ENCODE assay signal across 26 cellular contexts in genomic region chr16:71903608-71904007, GRCh38. TPM values are rescaled to one million over a fixed set of nuclear protein-coding genes. Genes with fewer than 3 reads are reported as not detected.
DNase-seq lines count a peak whose midpoint lies in the region; ATAC-seq, FAIRE-seq and TF ChIP-seq lines count a peak whose summit lies in the region.
"Had no signal": no experiment of that assay in that cellular context is flagged by ENCODE, and none has a peak within 500 bp of the region (broad histone marks: within the 10 kb centered on the region; RNA-seq: fewer than 3 reads in every experiment).

No MANE protein-coding gene starts in this region.

- H3K36me3 Mint-ChIP-seq in activated CD4-positive, alpha-beta T cell treated with anti-CD3 and anti-CD28 coated beads for 36 hours (ENCODE audit: low read depth): peaks cover 27% of the 10 kb centered on the region
- H3K36me3 Mint-ChIP-seq in natural killer cell treated with Interleukin-12 subunit alpha and Interleukin-12 subunit beta and Interleukin-15 and Interleukin-18, amount 100 ng/mL, for 72 hours: no peaks in the 10 kb centered on the region

- H3K27ac Mint-ChIP-seq in activated CD4-positive, alpha-beta T cell treated with anti-CD3 and anti-CD28 coated beads for 36 hours: peak overlapping the region; percentile 56
- H3K27ac Mint-ChIP-seq in natural killer cell treated with Interleukin-12 subunit alpha and Interleukin-12 subunit beta and Interleukin-15 and Interleukin-18, amount 100 ng/mL, for 72 hours: no peak overlapping the region
- H3K27ac Mint-ChIP-seq: HFFc6, neural progenitor cell had no signal

- no peak overlapping the region for H2BK12ac ChIP-seq in H1 (ENCODE audit: low read depth, low read length)

- intact Hi-C loops in activated CD4-positive, alpha-beta T cell treated with anti-CD3 and anti-CD28 coated beads for 36 hours (cut with DNase I, micrococcal nuclease): no loop called here

- H3K9me3 ChIP-seq in HEK293 (ENCODE audit: control insufficient read depth, insufficient read depth, low read depth, low read length) (no peaks in the 10 kb centered on the region), H1 (ENCODE audit: insufficient read depth in 2 of 2, low read depth in 1 of 2, low read length in 1 of 2) (no peaks in the 10 kb centered on the region)
- H3K9me3 ChIP-seq: MG63, prostate gland, upper lobe of right lung had no signal

- H4K20me1 ChIP-seq in H1 (replicated peaks in 1 of 2; ENCODE audit: control insufficient read depth in 1 of 2, insufficient read depth in 2 of 2, low read length in 2 of 2): peaks cover 31 to 35% of the 10 kb centered on the region in 2 experiments

- no peak overlapping the region for H3K23ac ChIP-seq in H1 (ENCODE audit: insufficient read length)

- H2BK5ac ChIP-seq in H1 (ENCODE audit: low read depth, low read length): no peak overlapping the region

- H3K27me3 Mint-ChIP-seq in activated CD4-positive, alpha-beta T cell treated with anti-CD3 and anti-CD28 coated beads for 36 hours: no peaks in the 10 kb centered on the region
- no peaks in the 10 kb centered on the region for H3K27me3 Mint-ChIP-seq in natural killer cell treated with Interleukin-12 subunit alpha and Interleukin-12 subunit beta and Interleukin-15 and Interleukin-18, amount 100 ng/mL, for 72 hours

- no peak overlapping the region for H3K4ac ChIP-seq in H1 (replicated peaks; ENCODE audit: insufficient read length, low read depth, low read length)

- no peak overlapping the region for H3K9ac ChIP-seq in H1 (replicated peaks in 1 of 4; ENCODE audit: extremely low read depth in 1 of 4, low read depth in 3 of 4, low read length in 3 of 4)
- H3K9ac ChIP-seq: neural progenitor cell had no signal

- no peak overlapping the region for H3K27ac ChIP-seq in HEK293 (ENCODE audit: extremely low read depth, low read depth, low read length)
- no peak overlapping the region for H3K27ac ChIP-seq in H1 (ENCODE audit: low read depth, low read length)
- H3K27ac ChIP-seq: 22Rv1, brain microvascular endothelial cell, neural progenitor cell, prostate gland, upper lobe of right lung had no signal

- no peak for FAIRE-seq in H1 (lab: Jason Lieb, UNC)
- FAIRE-seq: D721Med had no signal

- H3K27me3 ChIP-seq in H1 (replicated peaks in 1 of 4; ENCODE audit: control insufficient read depth in 3 of 4, extremely low read depth in 1 of 4, insufficient read depth in 3 of 4, low read length in 3 of 4): no peaks in the 10 kb centered on the region
- H3K27me3 ChIP-seq: brain microvascular endothelial cell, MG63, neural progenitor cell, upper lobe of right lung had no signal

- TF ChIP-seq EP300 in H1 (IDR thresholded peaks at IDR 0.05; ENCODE audit: borderline replicate concordance in 1 of 2, low read depth in 2 of 2, low read length in 2 of 2): no peak

- H3K4me3 Mint-ChIP-seq in activated CD4-positive, alpha-beta T cell treated with anti-CD3 and anti-CD28 coated beads for 36 hours: no peak overlapping the region
- peak overlapping the region; percentile 0 for H3K4me3 Mint-ChIP-seq in natural killer cell treated with Interleukin-12 subunit alpha and Interleukin-12 subunit beta and Interleukin-15 and Interleukin-18, amount 100 ng/mL, for 72 hours
- H3K4me3 Mint-ChIP-seq: HFFc6, neural progenitor cell had no signal

- H3K79me2 ChIP-seq in H1 (ENCODE audit: control insufficient read depth in 1 of 2, insufficient read depth in 2 of 2, low read length in 2 of 2): peaks cover 63 to 100% of the 10 kb centered on the region in 2 experiments

- H2BK15ac ChIP-seq in H1 (ENCODE audit: low read length): no peak overlapping the region

- H3K4me3 ChIP-seq in HEK293 (ENCODE audit: low read depth, low read length) (no peak overlapping the region), H1 (ENCODE audit: extremely low read depth in 1 of 4, insufficient read depth in 2 of 4, low read depth in 3 of 4, low read length in 4 of 4) (no peak overlapping the region)
- H3K4me3 ChIP-seq: MG63, neural progenitor cell, prostate gland, upper lobe of right lung had no signal

- no peak for TF ChIP-seq CTCF in HEK293 (tag by site-specific recombination; IDR thresholded peaks at IDR 0.05)
- no peak for TF ChIP-seq CTCF in H1 (IDR thresholded peaks at IDR 0.05; ENCODE audit: control extremely low read depth in 1 of 3, insufficient read depth in 1 of 3, low read depth in 1 of 3, low read length in 3 of 3)

- H2BK20ac ChIP-seq in H1 (ENCODE audit: low read length): no peak overlapping the region

- WGBS in H1 (ENCODE audit: extremely low coverage in 1 of 2, insufficient coverage in 1 of 2, insufficient read length in 1 of 2, insufficient replicate concordance in 2 of 2, low coverage in 1 of 2, low lambda C conversion rate in 2 of 2, missing lambda C conversion rate in 1 of 2), 2 experiments: 90% methylated on average over 2 of the region's 2 CpGs; no CpG with 5 or more reads in 1 of the 2 experiments

- H4K8ac ChIP-seq in H1 (ENCODE audit: extremely low read depth, insufficient read depth, low read length): no peak overlapping the region

- no peak overlapping the region for H3K18ac ChIP-seq in H1 (ENCODE audit: extremely low read depth, low read length)

- no peak overlapping the region for H2AFZ ChIP-seq in H1 (ENCODE audit: low read length)
- H2AFZ ChIP-seq: neural progenitor cell had no signal

- H4K91ac ChIP-seq in H1 (replicated peaks; ENCODE audit: insufficient read length, low read length): no peak overlapping the region

- no peak overlapping the region for H3K56ac ChIP-seq in H1 (replicated peaks; ENCODE audit: insufficient read length, low read depth, low read length)

- no peak overlapping the region for H3K14ac ChIP-seq in H1 (ENCODE audit: insufficient read length)

- H3K4me1 ChIP-seq in HEK293 (ENCODE audit: control insufficient read depth, insufficient read depth, low read length) (peaks cover 4% of the 10 kb centered on the region; the same call in 1 of the 2 replicates), H1 (replicated peaks in 1 of 4; ENCODE audit: control insufficient read depth in 3 of 4, insufficient read depth in 4 of 4, low read length in 3 of 4) (peaks cover 0 to 2% (median 0%) of the 10 kb centered on the region in 4 experiments; a peak in 3 of 7 replicates)
- H3K4me1 ChIP-seq: prostate gland had no signal

- H2AK5ac ChIP-seq in H1 (ENCODE audit: low read depth, low read length): 0 out of 2 replicates have a peak overlapping the region, but pooled peaks have one; percentile 28

- no peak overlapping the region for H3K4me2 ChIP-seq in H1 (ENCODE audit: insufficient read depth in 1 of 2, low read depth in 2 of 2, low read length in 2 of 2)
- H3K4me2 ChIP-seq: neural progenitor cell had no signal

- no peak for ATAC-seq in activated CD4-positive, alpha-beta T cell treated with anti-CD3 and anti-CD28 coated beads for 36 hours
- ATAC-seq in natural killer cell treated with Interleukin-12 subunit alpha and Interleukin-12 subunit beta and Interleukin-15 and Interleukin-18, amount 100 ng/mL, for 72 hours: no peak
- ATAC-seq in GM18870 (IDR thresholded peaks at IDR 0.05; ENCODE audit: unreplicated experiment): no peak
- ATAC-seq in HG02610 (IDR thresholded peaks at IDR 0.05; ENCODE audit: unreplicated experiment): no peak
- ATAC-seq: upper lobe of right lung had no signal

- no peaks in the 10 kb centered on the region for H3K23me2 ChIP-seq in H1 (ENCODE audit: low read depth, low read length)

- peaks cover 78% of the 10 kb centered on the region for H3K4me1 Mint-ChIP-seq in activated CD4-positive, alpha-beta T cell treated with anti-CD3 and anti-CD28 coated beads for 36 hours
- H3K4me1 Mint-ChIP-seq in natural killer cell treated with Interleukin-12 subunit alpha and Interleukin-12 subunit beta and Interleukin-15 and Interleukin-18, amount 100 ng/mL, for 72 hours (ENCODE audit: low read depth in 2 of 2): peaks cover 51 to 69% of the 10 kb centered on the region in 2 donors

- no peak overlapping the region for H2BK120ac ChIP-seq in H1 (replicated peaks; ENCODE audit: low read depth, low read length)

- CTCF ChIA-PET in activated CD4-positive, alpha-beta T cell treated with anti-CD3 and anti-CD28 coated beads for 36 hours (lab: Charles Lee): interaction anchor here (0.5 to 2.0 kb wide), 6 partner anchors 10 to 119 kb away, joined by 3 to 8 read pairs (median 4); no protein-coding TSS in a partner anchor
- CTCF ChIA-PET in HEK293 (lab: Yijun Ruan, JAX) (interaction anchor here (0.6 to 1.2 kb wide), 2 partner anchors 58 to 147 kb away, joined by 3 to 4 read pairs; no protein-coding TSS in a partner anchor), H1 (lab: Charles Lee; ENCODE audit: partially characterized antibody) (interaction anchor here (0.9 to 1.6 kb wide), 7 partner anchors 8 to 58 kb away, joined by 3 to 7 read pairs (median 3); no protein-coding TSS in a partner anchor)

- H3K79me1 ChIP-seq in H1 (ENCODE audit: low read depth, low read length): no peaks in the 10 kb centered on the region; the same call in 1 of the 2 replicates

- no peaks in the 10 kb centered on the region for H3K9me3 Mint-ChIP-seq in activated CD4-positive, alpha-beta T cell treated with anti-CD3 and anti-CD28 coated beads for 36 hours (ENCODE audit: low read depth)
- H3K9me3 Mint-ChIP-seq in natural killer cell treated with Interleukin-12 subunit alpha and Interleukin-12 subunit beta and Interleukin-15 and Interleukin-18, amount 100 ng/mL, for 72 hours: no peaks in the 10 kb centered on the region
- H3K9me3 Mint-ChIP-seq: HFFc6 had no signal

- DNase-seq in activated CD4-positive, alpha-beta T cell treated with anti-CD3 and anti-CD28 coated beads for 36 hours: no peak
- DNase-seq in activated CD4-positive, alpha-beta T cell treated with anti-CD3 and anti-CD28 coated beads, Interleukin-2, amount 50 U/mL, for 1 hour: no peak
- no peak for DNase-seq in H1 (ENCODE audit: low read depth in 1 of 2, low spot score in 2 of 2)
- no peak for DNase-seq in natural killer cell treated with Interleukin-12 subunit alpha and Interleukin-12 subunit beta and Interleukin-15 and Interleukin-18, amount 100 ng/mL, for 72 hours (ENCODE audit: low spot score)
- DNase-seq in stimulated activated CD4-positive, alpha-beta T cell treated with anti-CD3 and anti-CD28 coated beads, Interleukin-4, amount 100 ng/mL, for 24 hours: no peak
- DNase-seq: activated CD4-positive, alpha-beta T cell treated with anti-CD3 and anti-CD28 coated beads, Interleukin-2, amount 50 U/mL, for 48 hours; AML-193; brain microvascular endothelial cell; cortex of kidney; HFFc6; IMR-90; MG63; midbrain; NCI-H1436; NCI-H2171; NCI-H526 treated with DMSO at 0.1 percent for 48 hours; stimulated activated CD4-positive, alpha-beta T cell treated with anti-CD3 and anti-CD28 coated beads, Interleukin-4, amount 100 ng/mL, for 4 hours; T-helper 1 cell; upper lobe of right lung had no signal

- no peak overlapping the region for H4K5ac ChIP-seq in H1 (ENCODE audit: insufficient read length, low read depth, low read length)

- H3K36me3 ChIP-seq in HEK293 (ENCODE audit: control insufficient read depth in 2 of 2, insufficient read depth in 1 of 2, low read length in 2 of 2) (peaks cover 8 to 9% of the 10 kb centered on the region in 2 experiments; a peak in 2 of 3 replicates), H1 (ENCODE audit: control insufficient read depth in 2 of 4, insufficient read depth in 4 of 4, low read length in 3 of 4) (peaks cover 0 to 3% (median 0%) of the 10 kb centered on the region in 4 experiments; a peak in 2 of 8 replicates)
- H3K36me3 ChIP-seq: brain microvascular endothelial cell, MG63, prostate gland, upper lobe of right lung had no signal

- TF ChIP-seq RAD21 in H1 (IDR thresholded peaks at IDR 0.05 in 1 of 2, conservative IDR thresholded peaks at IDR 0.05 in 1 of 2; ENCODE audit: low read depth in 2 of 2, low read length in 2 of 2): no peak

- POLR2A ChIA-PET in activated CD4-positive, alpha-beta T cell treated with anti-CD3 and anti-CD28 coated beads for 36 hours (lab: Charles Lee): interaction anchor here (0.6 kb wide), 2 partner anchors 16 to 37 kb away, joined by 3 read pairs; no protein-coding TSS in a partner anchor
- POLR2A ChIA-PET in HEK293 (lab: Yijun Ruan, JAX): interaction anchor here (1.2 kb wide), 1 partner anchor 19 kb away, joined by 3 read pairs; the partner anchor contains the start of gene ZNF821
- POLR2A ChIA-PET in H1 (lab: Charles Lee; ENCODE audit: partially characterized antibody): interaction anchor here (0.9 to 2.7 kb wide), 5 partner anchors 9 to 97 kb away, joined by 3 to 11 read pairs (median 5); partner anchors contain the start of genes IST1 and ZNF821

- TF ChIP-seq POLR2A in H1 (IDR thresholded peaks at IDR 0.05; ENCODE audit: control extremely low read depth in 1 of 2, low read depth in 2 of 2, low read length in 2 of 2): no peak

RNA-seq across cellular contexts. Expression of gene IST1, which starts 8.3 kb away (rescaled TPM):
- 100 to 1,000 TPM; 170 to 179 TPM for total RNA-seq in activated CD4-positive, alpha-beta T cell treated with anti-CD3 and anti-CD28 coated beads for 36 hours
- 245 and 248 TPM in 2 replicates for total RNA-seq in H1 (2021; fragmentation: NEBNext Ultra II Directional; extraction: Animal tissue kit (Norgen Biotek cat#: 25700))
- polyA plus RNA-seq in H1 (2011; rRNA removed): 163 and 190 TPM in 2 replicates
- polyA plus RNA-seq in H1 (2011; cell fraction: cytosol; rRNA removed): 258 TPM
- 226 TPM for polyA plus RNA-seq in H1 (2011; cell fraction: nucleus; rRNA removed)
- polyA plus RNA-seq in H1 (2012, experiment 1 of 2): 182 to 203 TPM (median 189 TPM) in 4 replicates
- 79.0 TPM for polyA plus RNA-seq in H1 (2012, experiment 2 of 2)
- 103 TPM for polyA plus RNA-seq in H1 (2013, experiment 1 of 2)
- polyA plus RNA-seq in H1 (2013, experiment 2 of 2): 101 TPM
- polyA minus RNA-seq in H1 (2011; rRNA and poly(A)+ RNA removed): 311 and 412 TPM in 2 replicates
- polyA minus RNA-seq in H1 (2011; cell fraction: cytosol; rRNA and poly(A)+ RNA removed): 98.5 TPM
- 127 TPM for polyA minus RNA-seq in H1 (2011; cell fraction: nucleus; rRNA and poly(A)+ RNA removed)
- total RNA-seq in natural killer cell treated with Interleukin-12 subunit alpha and Interleukin-12 subunit beta and Interleukin-15 and Interleukin-18, amount 100 ng/mL, for 72 hours: 100 to 1,000 TPM; 169 to 181 TPM

RNA-seq across cellular contexts. Expression of gene ZNF821, which starts 19.6 kb away (rescaled TPM):
- total RNA-seq in activated CD4-positive, alpha-beta T cell treated with anti-CD3 and anti-CD28 coated beads for 36 hours: 1 to 10 TPM; 6.0 to 7.7 TPM
- total RNA-seq in H1 (2021; fragmentation: NEBNext Ultra II Directional; extraction: Animal tissue kit (Norgen Biotek cat#: 25700)): 13.6 and 14.1 TPM in 2 replicates
- polyA plus RNA-seq in H1 (2011; rRNA removed): 9.5 and 12.4 TPM in 2 replicates
- 13.4 TPM for polyA plus RNA-seq in H1 (2011; cell fraction: cytosol; rRNA removed)
- 16.8 TPM for polyA plus RNA-seq in H1 (2011; cell fraction: nucleus; rRNA removed)
- 9.8 to 11.9 TPM (median 10.4 TPM) in 4 replicates for polyA plus RNA-seq in H1 (2012, experiment 1 of 2)
- polyA plus RNA-seq in H1 (2012, experiment 2 of 2): 10.7 TPM
- 6.8 TPM for polyA plus RNA-seq in H1 (2013, experiment 1 of 2)
- 6.1 TPM for polyA plus RNA-seq in H1 (2013, experiment 2 of 2)
- 7.1 and 8.1 TPM in 2 replicates for polyA minus RNA-seq in H1 (2011; rRNA and poly(A)+ RNA removed)
- 7.2 TPM for polyA minus RNA-seq in H1 (2011; cell fraction: cytosol; rRNA and poly(A)+ RNA removed)
- 11.2 TPM for polyA minus RNA-seq in H1 (2011; cell fraction: nucleus; rRNA and poly(A)+ RNA removed)
- 1 to 10 TPM; 2.8 to 5.8 TPM for total RNA-seq in natural killer cell treated with Interleukin-12 subunit alpha and Interleukin-12 subunit beta and Interleukin-15 and Interleukin-18, amount 100 ng/mL, for 72 hours

RNA-seq across cellular contexts. Expression of gene ATXN1L, which starts 57.8 kb away (rescaled TPM):
- 10 to 100 TPM; 15.4 to 16.9 TPM for total RNA-seq in activated CD4-positive, alpha-beta T cell treated with anti-CD3 and anti-CD28 coated beads for 36 hours
- 20.8 and 23.8 TPM in 2 replicates for total RNA-seq in H1 (2021; fragmentation: NEBNext Ultra II Directional; extraction: Animal tissue kit (Norgen Biotek cat#: 25700))
- polyA plus RNA-seq in H1 (2011; rRNA removed): 12.1 and 14.7 TPM in 2 replicates
- polyA plus RNA-seq in H1 (2011; cell fraction: cytosol; rRNA removed): 12.5 TPM
- polyA plus RNA-seq in H1 (2011; cell fraction: nucleus; rRNA removed): 16.2 TPM
- 13.2 to 17.9 TPM (median 15.1 TPM) in 4 replicates for polyA plus RNA-seq in H1 (2012, experiment 1 of 2)
- polyA plus RNA-seq in H1 (2012, experiment 2 of 2): 6.2 TPM
- polyA plus RNA-seq in H1 (2013, experiment 1 of 2): 10.0 TPM
- 9.9 TPM for polyA plus RNA-seq in H1 (2013, experiment 2 of 2)
- polyA minus RNA-seq in H1 (2011; rRNA and poly(A)+ RNA removed): 24.8 and 25.3 TPM in 2 replicates
- 10.6 TPM for polyA minus RNA-seq in H1 (2011; cell fraction: cytosol; rRNA and poly(A)+ RNA removed)
- 16.9 TPM for polyA minus RNA-seq in H1 (2011; cell fraction: nucleus; rRNA and poly(A)+ RNA removed)
- total RNA-seq in natural killer cell treated with Interleukin-12 subunit alpha and Interleukin-12 subunit beta and Interleukin-15 and Interleukin-18, amount 100 ng/mL, for 72 hours: 10 to 100 TPM; 24.5 to 25.7 TPM
